Comparison of ENCODE assay signal across 1 cellular context in genomic region chr9:136856541-136857141, GRCh38.
TF ChIP-seq lines count a peak whose summit lies in the region.

No MANE protein-coding gene starts in this region.

TF ChIP-seq in HEK293, 187 proteins besides CTCF, POLR2A, EP300 and RAD21 (continued from another document):
- TF ChIP-seq, protein P1, sequence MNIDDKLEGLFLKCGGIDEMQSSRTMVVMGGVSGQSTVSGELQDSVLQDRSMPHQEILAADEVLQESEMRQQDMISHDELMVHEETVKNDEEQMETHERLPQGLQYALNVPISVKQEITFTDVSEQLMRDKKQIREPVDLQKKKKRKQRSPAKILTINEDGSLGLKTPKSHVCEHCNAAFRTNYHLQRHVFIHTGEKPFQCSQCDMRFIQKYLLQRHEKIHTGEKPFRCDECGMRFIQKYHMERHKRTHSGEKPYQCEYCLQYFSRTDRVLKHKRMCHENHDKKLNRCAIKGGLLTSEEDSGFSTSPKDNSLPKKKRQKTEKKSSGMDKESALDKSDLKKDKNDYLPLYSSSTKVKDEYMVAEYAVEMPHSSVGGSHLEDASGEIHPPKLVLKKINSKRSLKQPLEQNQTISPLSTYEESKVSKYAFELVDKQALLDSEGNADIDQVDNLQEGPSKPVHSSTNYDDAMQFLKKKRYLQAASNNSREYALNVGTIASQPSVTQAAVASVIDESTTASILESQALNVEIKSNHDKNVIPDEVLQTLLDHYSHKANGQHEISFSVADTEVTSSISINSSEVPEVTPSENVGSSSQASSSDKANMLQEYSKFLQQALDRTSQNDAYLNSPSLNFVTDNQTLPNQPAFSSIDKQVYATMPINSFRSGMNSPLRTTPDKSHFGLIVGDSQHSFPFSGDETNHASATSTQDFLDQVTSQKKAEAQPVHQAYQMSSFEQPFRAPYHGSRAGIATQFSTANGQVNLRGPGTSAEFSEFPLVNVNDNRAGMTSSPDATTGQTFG (tag by site-specific recombination; IDR thresholded peaks at IDR 0.05; ENCODE audit: borderline replicate concordance), result no peak
- no peak for TF ChIP-seq PRDM6 (tag by site-specific recombination; IDR thresholded peaks at IDR 0.05)
